In the genomic region with DNA sequence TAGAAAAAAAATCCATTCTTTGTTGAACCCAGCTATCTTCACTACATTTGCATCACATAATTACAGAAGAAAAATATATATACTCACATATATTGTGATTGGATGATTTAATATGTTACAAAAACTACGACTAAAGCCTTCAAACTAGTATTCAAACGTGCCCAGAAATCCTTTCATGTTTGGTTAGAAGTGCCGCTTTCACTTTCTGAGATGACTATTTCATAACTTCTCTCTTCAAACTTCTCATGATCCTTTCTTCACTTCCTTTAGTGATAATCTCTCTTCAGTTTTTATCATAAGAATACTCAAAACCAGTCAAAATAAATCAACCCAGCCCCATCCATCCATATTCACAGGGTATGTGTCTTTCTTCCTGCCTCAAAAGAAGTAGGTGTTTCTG, we compare ENCODE assay signal across 29 cellular contexts.
"Had no signal": no experiment of that assay in that cellular context is flagged by ENCODE, and none has a peak within 500 bp of the region (broad histone marks: within the 10 kb centered on the region; RNA-seq: fewer than 3 reads in every experiment).

No MANE protein-coding gene starts in this region.

- ATAC-seq: activated CD8-positive, alpha-beta memory T cell treated with anti-CD3 and anti-CD28 coated beads, Interleukin-2, amount 10 ng/mL, durations not matched to agents 7 days and 5 days; activated naive CD8-positive, alpha-beta T cell treated with anti-CD3 and anti-CD28 coated beads, Interleukin-2, amount 50 U/mL, for 24 hours had no signal

- DNase-seq: activated CD4-positive, alpha-beta memory T cell treated with anti-CD3 and anti-CD28 coated beads, Interleukin-2, amount 10 ng/mL, durations not matched to agents 7 days and 5 days; activated CD4-positive, alpha-beta T cell treated with anti-CD3 and anti-CD28 coated beads for 1 hour; activated CD4-positive, alpha-beta T cell treated with anti-CD3 and anti-CD28 coated beads for 48 hours; activated CD4-positive, CD25-positive, alpha-beta regulatory T cell; activated CD8-positive, alpha-beta memory T cell treated with anti-CD3 and anti-CD28 coated beads for 24 hours; activated CD8-positive, alpha-beta memory T cell treated with anti-CD3 and anti-CD28 coated beads, Interleukin-2, amount 10 ng/mL, durations not matched to agents 7 days and 5 days; activated CD8-positive, alpha-beta memory T cell treated with anti-CD3 and anti-CD28 coated beads, Interleukin-2, amount 50 U/mL, for 48 hours; activated effector memory CD4-positive, alpha-beta T cell treated with Interleukin-2 at 50 U/mL for 16 hours; activated naive CD4-positive, alpha-beta T cell treated with anti-CD3 and anti-CD28 coated beads, Interleukin-2, amount 10 ng/mL, durations not matched to agents 7 days and 5 days; activated naive CD8-positive, alpha-beta T cell treated with anti-CD3 and anti-CD28 coated beads, Interleukin-2, amount 50 U/mL, for 24 hours; activated T-cell treated with anti-CD3 and anti-CD28 coated beads, Interleukin-2, amount 50 U/mL, for 48 hours; anterior cingulate cortex; caudate nucleus; cerebellar nuclear complex; cortex of kidney; NCI-H1092 treated with DMSO at 0.1 percent for 48 hours; NCI-H1417; NCI-H146; NCI-H187 treated with DMSO at 0.1 percent for 48 hours; NCI-H2081; NCI-H345; NCI-H524 treated with DMSO at 0.1 percent for 48 hours; NCI-H748 treated with DMSO at 0.1 percent for 48 hours; SHP77; SW 1271; T-helper 1 cell; T-helper 2 cell; T-helper 9 cell; WERI-Rb-1 had no signal
